Comparison of ENCODE assay signal across 1 cellular context in the genomic region with DNA sequence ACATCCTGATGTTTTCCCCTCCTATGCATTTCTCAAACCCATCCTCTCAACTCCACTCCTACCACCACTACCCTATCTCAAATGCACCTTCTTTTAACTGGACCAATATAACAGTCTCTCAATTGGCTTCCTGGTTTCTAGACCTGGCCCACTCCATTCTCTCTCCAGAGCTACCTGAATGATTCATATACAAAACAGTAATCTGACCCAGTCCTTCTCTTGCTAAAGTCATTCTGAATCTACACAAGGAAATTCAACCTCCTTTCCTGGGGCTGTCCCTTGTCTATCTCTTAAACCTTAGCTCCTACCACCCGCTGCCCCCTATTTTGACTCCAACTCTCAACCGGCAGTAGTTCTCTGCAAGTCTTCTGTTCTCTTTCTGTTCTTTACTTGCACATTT.
TF ChIP-seq lines count a peak whose summit lies in the region.

No MANE protein-coding gene starts in this region.

TF ChIP-seq in SK-N-SH, 30 proteins besides CTCF, POLR2A, EP300 and RAD21 (continued from another document):
- TF ChIP-seq IRF3 (IDR thresholded peaks at IDR 0.05; ENCODE audit: low read depth, low read length) (no peak), ELF1 (IDR thresholded peaks at IDR 0.05) (no peak), MEF2A (IDR thresholded peaks at IDR 0.05; ENCODE audit: borderline replicate concordance, low read depth) (no peak)
